Comparison of ENCODE assay signal across 17 cellular contexts in the genomic region with DNA sequence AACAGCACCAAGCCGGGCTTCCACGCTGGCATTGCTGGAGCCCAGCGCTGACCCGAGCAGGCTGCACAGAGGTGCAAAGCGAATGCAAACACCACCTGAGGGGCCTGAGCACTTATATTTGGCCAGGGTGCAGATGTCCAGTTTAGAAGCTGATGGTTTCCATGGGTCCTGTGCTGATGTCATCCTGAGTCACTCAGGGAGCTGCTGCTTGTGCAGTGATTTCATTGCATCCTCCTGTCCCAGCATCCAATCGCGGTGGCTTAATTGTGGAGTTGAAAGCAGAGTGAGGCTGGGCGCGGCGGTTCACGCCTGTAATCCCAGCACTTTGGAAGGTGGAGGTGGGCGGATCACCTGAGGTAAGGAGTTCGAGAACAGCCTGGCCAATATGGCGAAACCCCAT.
A peak's percentile ranks its signal among the peaks of the same experiment; 100 is the strongest.
DNase-seq lines count a peak whose midpoint lies in the region; ATAC-seq, FAIRE-seq and TF ChIP-seq lines count a peak whose summit lies in the region.
"Had no signal": no experiment of that assay in that cellular context is flagged by ENCODE, and none has a peak within 500 bp of the region (broad histone marks: within the 10 kb centered on the region; RNA-seq: fewer than 3 reads in every experiment).

No MANE protein-coding gene starts in this region.

- dilution Hi-C loops in mammary epithelial cell (cut with HindIII; ENCODE audit: low sequenced_read_pairs), result no loop called here

- H3K4me3 ChIP-seq in mammary epithelial cell (replicated peaks in 1 of 3; ENCODE audit: insufficient read depth in 1 of 3, low read depth in 2 of 3, low read length in 3 of 3) (no peak overlapping the region), mucosa of descending colon (no peak overlapping the region), hepatocyte (no peak overlapping the region), coronary artery (no peak overlapping the region)

- no peaks in the 10 kb centered on the region for H3K36me3 ChIP-seq in mammary epithelial cell (ENCODE audit: insufficient read depth, low read length)
- H3K36me3 ChIP-seq in mucosa of descending colon (ENCODE audit: low read depth), result no peaks in the 10 kb centered on the region
- no peaks in the 10 kb centered on the region for H3K36me3 ChIP-seq in hepatocyte (replicated peaks; ENCODE audit: insufficient read depth, low read depth)

- H3K79me2 ChIP-seq in mammary epithelial cell (ENCODE audit: insufficient read depth, low read length) (no peaks in the 10 kb centered on the region), hepatocyte (no peaks in the 10 kb centered on the region)
- H3K79me2 ChIP-seq: parathyroid adenoma had no signal

- TF ChIP-seq CTCF in mammary epithelial cell (conservative IDR thresholded peaks at IDR 0.05 in 1 of 2, IDR thresholded peaks at IDR 0.05 in 1 of 2; ENCODE audit: extremely low read depth in 1 of 2, insufficient read depth in 1 of 2, low read depth in 1 of 2, low read length in 2 of 2) (no peak), mucosa of descending colon (IDR thresholded peaks at IDR 0.05) (no peak), hepatocyte (IDR thresholded peaks at IDR 0.05; ENCODE audit: poor library complexity) (no peak), coronary artery (IDR thresholded peaks at IDR 0.05) (no peak)

- H3K4me1 ChIP-seq in mammary epithelial cell (ENCODE audit: insufficient read depth, low read length) (peaks cover 8% of the 10 kb centered on the region), mucosa of descending colon (ENCODE audit: low read depth) (no peaks in the 10 kb centered on the region), hepatocyte (ENCODE audit: insufficient read depth) (peaks cover 6% of the 10 kb centered on the region)
- H3K4me1 ChIP-seq: parathyroid adenoma had no signal

- WGBS in mammary epithelial cell (ENCODE audit: low coverage, missing lambda C conversion rate), result 98% methylated on average over 11 of the region's 14 CpGs
- 97% methylated on average over 14 of the region's 14 CpGs for WGBS in hepatocyte (ENCODE audit: low lambda C conversion rate, missing lambda C conversion rate)

- peak; percentile 33 for DNase-seq in Caki2 (ENCODE audit: low read depth)
- peak; percentile 20 for DNase-seq in HTR-8/SVneo (ENCODE audit: insufficient read length, low spot score)
- peak; percentile 70 for DNase-seq in mammary epithelial cell
- no peak for DNase-seq in mucosa of descending colon
- no peak for DNase-seq in left ventricle myocardium superior
- DNase-seq in hepatocyte (ENCODE audit: low spot score), result no peak
- no peak for DNase-seq in NCI-H524 treated with DMSO at 0.1 percent for 48 hours (lab: John Stamatoyannopoulos, UW)
- DNase-seq in coronary artery (ENCODE audit: low spot score), result no peak
- DNase-seq: DMS153; glutamatergic neuron; NCI-H2029 treated with DMSO at 0.1 percent for 48 hours; NCI-H526; OCI-M1; small intestine; stimulated activated naive B cell treated with anti-CD40 and anti-IgM and Interleukin-4, amounts not matched to agents 10 μg/mL and 1 μg/mL and 100 μg/mL, for 72 hours had no signal

- H4K20me1 ChIP-seq in mammary epithelial cell (ENCODE audit: insufficient read depth, low read length), result no peaks in the 10 kb centered on the region
- no peaks in the 10 kb centered on the region for H4K20me1 ChIP-seq in hepatocyte (ENCODE audit: insufficient read depth, poor library complexity, severe bottlenecking)

- no peaks in the 10 kb centered on the region for H3K27me3 ChIP-seq in mammary epithelial cell (ENCODE audit: insufficient read depth, low read length)
- H3K27me3 ChIP-seq in hepatocyte, result no peaks in the 10 kb centered on the region

- in situ Hi-C loops in Caki2 (cut with HindIII; ENCODE audit: low pct_unique_long_range_greater_than_20kb, low sequenced_read_pairs), result no loop called here
- in situ Hi-C loops in mammary epithelial cell (cut with MboI; ENCODE audit: low sequenced_read_pairs in 2 of 2), result no loop called here

- H3K4me2 ChIP-seq in mammary epithelial cell (ENCODE audit: insufficient read depth, low read depth, low read length), result no peak overlapping the region
- H3K4me2 ChIP-seq in hepatocyte, result no peak overlapping the region

- no peak overlapping the region for H2AFZ ChIP-seq in mammary epithelial cell (ENCODE audit: low read depth, low read length)
- no peak overlapping the region for H2AFZ ChIP-seq in hepatocyte
- H2AFZ ChIP-seq: parathyroid adenoma had no signal

- no peak for FAIRE-seq in HTR-8/SVneo (lab: Jason Lieb, UNC)
- FAIRE-seq: endothelial cell of umbilical vein, small intestine had no signal

- BruUV-seq in mammary epithelial cell (replicated peaks; lab: Mats Ljungman, UMichigan), result no TSS peak

- ATAC-seq in mucosa of descending colon (peak; percentile 46), left ventricle myocardium superior (no peak)
- ATAC-seq: stimulated activated naive B cell treated with anti-CD40 and anti-IgM and Interleukin-4, amounts not matched to agents 10 μg/mL and 1 μg/mL and 100 μg/mL, for 72 hours had no signal

- H3K27ac ChIP-seq in mammary epithelial cell (ENCODE audit: insufficient read depth, low read depth, low read length), result no peak overlapping the region
- H3K27ac ChIP-seq in hepatocyte, result no peak overlapping the region
- no peak overlapping the region for H3K27ac ChIP-seq in coronary artery
- H3K27ac ChIP-seq: parathyroid adenoma had no signal

- intact Hi-C loops in mammary epithelial cell (cut with micrococcal nuclease), result loop anchor here (2.0 kb wide), 1 partner anchor 48 kb away; no protein-coding TSS in a partner anchor
- intact Hi-C loops in mucosa of descending colon (cut with DNase I, micrococcal nuclease), result no loop called here
- intact Hi-C loops in left ventricle myocardium superior (cut with micrococcal nuclease), result no loop called here

- CTCF ChIA-PET in mammary epithelial cell (lab: Charles Lee; ENCODE audit: low non-redundant PET), result no interaction called here

- no peaks in the 10 kb centered on the region for H3K9me2 ChIP-seq in hepatocyte (replicated peaks; ENCODE audit: insufficient read depth)

- H3K9me3 ChIP-seq in mammary epithelial cell (replicated peaks; ENCODE audit: insufficient read depth, low read length) (no peaks in the 10 kb centered on the region), mucosa of descending colon (no peaks in the 10 kb centered on the region), hepatocyte (ENCODE audit: low read depth) (no peaks in the 10 kb centered on the region)

- no peak overlapping the region for H3K9ac ChIP-seq in mammary epithelial cell (ENCODE audit: insufficient read depth, low read length)
- H3K9ac ChIP-seq: parathyroid adenoma had no signal

Comparison
In these comparisons a context has a peak if more than half of its experiments do, and no peak if none do; other contexts are left out.
1. DNase-seq: peak in Caki2 (single experiment), HTR-8/SVneo (single experiment) and mammary epithelial cell (single experiment); none in mucosa of descending colon (0 of 3), left ventricle myocardium superior (single experiment), hepatocyte (single experiment), NCI-H524 treated with DMSO at 0.1 percent for 48 hours (single experiment) and coronary artery (single experiment).